ENCODE assay signal across 8 cellular contexts in genomic region chr12:67698711-67699603, GRCh38. TPM values are rescaled to one million over a fixed set of nuclear protein-coding genes. Genes with fewer than 3 reads are reported as not detected.
A peak's percentile ranks its signal among the peaks of the same experiment; 100 is the strongest.
DNase-seq lines count a peak whose midpoint lies in the region; ATAC-seq lines count a peak whose summit lies in the region.

No MANE protein-coding gene starts in this region.

- H3K4me3 ChIP-seq in SK-N-MC (peak overlapping the region; percentile 78), muscle layer of duodenum (ENCODE audit: low read depth in 1 of 2, low read length in 2 of 2) (peak overlapping the region; percentile 34 to 46)

- H3K27me3 Mint-ChIP-seq in activated naive CD8-positive, alpha-beta T cell treated with anti-CD3 and anti-CD28 coated beads, Interleukin-2, amount 50 U/mL, for 24 hours = no peaks in the 10 kb centered on the region

- H3K9me3 ChIP-seq in SK-N-MC (ENCODE audit: low read depth, low read length) (no peaks in the 10 kb centered on the region), muscle layer of duodenum (ENCODE audit: control insufficient read depth in 1 of 2, low read length in 2 of 2) (no peaks in the 10 kb centered on the region)

- H3K4me3 Mint-ChIP-seq in activated naive CD8-positive, alpha-beta T cell treated with anti-CD3 and anti-CD28 coated beads, Interleukin-2, amount 50 U/mL, for 24 hours = peak overlapping the region; percentile 71

- peak overlapping the region; percentile 53 for H3K9ac ChIP-seq in SK-N-MC (ENCODE audit: insufficient read length)

- peaks cover 74% of the 10 kb centered on the region for H3K4me1 Mint-ChIP-seq in activated naive CD8-positive, alpha-beta T cell treated with anti-CD3 and anti-CD28 coated beads, Interleukin-2, amount 50 U/mL, for 24 hours

- peaks cover 4% of the 10 kb centered on the region for H3K36me3 Mint-ChIP-seq in activated naive CD8-positive, alpha-beta T cell treated with anti-CD3 and anti-CD28 coated beads, Interleukin-2, amount 50 U/mL, for 24 hours (ENCODE audit: low read depth)

- H3K27me3 ChIP-seq in muscle layer of duodenum (ENCODE audit: low read depth, low read length) = no peaks in the 10 kb centered on the region

- H3K27ac Mint-ChIP-seq in activated naive CD8-positive, alpha-beta T cell treated with anti-CD3 and anti-CD28 coated beads, Interleukin-2, amount 50 U/mL, for 24 hours = peak overlapping the region; percentile 82

- H3K9me3 Mint-ChIP-seq in activated naive CD8-positive, alpha-beta T cell treated with anti-CD3 and anti-CD28 coated beads, Interleukin-2, amount 50 U/mL, for 24 hours = peaks cover 5% of the 10 kb centered on the region

- ATAC-seq in GM18907 (IDR thresholded peaks at IDR 0.05; ENCODE audit: unreplicated experiment) (peak; percentile 98), HG03060 (IDR thresholded peaks at IDR 0.05; ENCODE audit: low read depth, unreplicated experiment) (peak; percentile 97)
- ATAC-seq in activated naive CD8-positive, alpha-beta T cell treated with anti-CD3 and anti-CD28 coated beads, Interleukin-2, amount 50 U/mL, for 24 hours = peak; percentile 95

- no peaks in the 10 kb centered on the region for H3K4me1 ChIP-seq in muscle layer of duodenum (ENCODE audit: control insufficient read depth in 1 of 2, insufficient read depth in 2 of 2, low read length in 2 of 2)

- H3K27ac ChIP-seq in SK-N-MC (peak overlapping the region; percentile 78), muscle layer of duodenum (ENCODE audit: low read length) (peak overlapping the region; percentile 7)

- H3K36me3 ChIP-seq in SK-N-MC (ENCODE audit: insufficient read depth, low read length) = no peaks in the 10 kb centered on the region
- H3K36me3 ChIP-seq in muscle layer of duodenum (ENCODE audit: control insufficient read depth in 1 of 2, insufficient read depth in 2 of 2, low read length in 2 of 2) = no peaks in the 10 kb centered on the region

- DNase-seq in SK-N-MC (ENCODE audit: low read depth, low spot score) (peak; percentile 94), cerebellar nuclear complex (lab: John Stamatoyannopoulos, UW) (no peak), HT-29 (ENCODE audit: low spot score) (no peak), NCI-H187 (lab: John Stamatoyannopoulos, UW) (no peak)
- DNase-seq in activated naive CD8-positive, alpha-beta T cell treated with anti-CD3 and anti-CD28 coated beads, Interleukin-2, amount 50 U/mL, for 24 hours = peak; percentile 40

RNA-seq across cellular contexts. Expression of gene DYRK2, which starts 50.4 kb away (rescaled TPM):
- 55.1 and 67.1 TPM in 2 replicates for total RNA-seq in HT-29 (2014; rRNA removed; shearing (Covaris generic))

Comparison
In these comparisons a context has a peak if more than half of its experiments do, and no peak if none do; other contexts are left out.
1. DNase-seq: peak in SK-N-MC (single experiment) and activated naive CD8-positive, alpha-beta T cell treated with anti-CD3 and anti-CD28 coated beads, Interleukin-2, amount 50 U/mL, for 24 hours (single experiment); none in cerebellar nuclear complex (0 of 2), HT-29 (single experiment) and NCI-H187 (0 of 2).
2. Peak in every context shown above with its lines, with median percentiles within 50 percentile points of each other: ATAC-seq.